Comparison of ENCODE assay signal across 1 cellular context in the genomic region with DNA sequence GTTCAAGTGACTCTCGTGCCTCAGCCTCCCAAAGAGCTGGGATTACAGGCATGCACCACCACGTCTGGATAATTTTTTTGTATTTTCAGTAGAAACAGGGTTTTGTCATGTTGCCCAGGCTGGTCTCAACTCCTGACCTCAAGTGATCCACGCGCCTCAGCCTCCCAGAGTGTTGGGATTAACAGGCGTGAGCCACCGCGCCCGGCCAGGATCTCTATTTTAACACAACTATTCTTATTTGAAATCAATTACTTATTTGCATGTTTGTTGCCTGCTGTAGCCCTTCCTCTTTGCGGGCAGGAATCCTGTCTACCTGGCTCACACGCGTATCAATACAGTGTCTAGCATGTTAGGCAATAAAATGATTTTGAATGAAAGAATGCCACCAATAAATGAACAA.
TF ChIP-seq lines count a peak whose summit lies in the region.

No MANE protein-coding gene starts in this region.

TF ChIP-seq in GM23338, 12 proteins besides CTCF, POLR2A, EP300 and RAD21 (continued from another document):
- TF ChIP-seq, protein P1, sequence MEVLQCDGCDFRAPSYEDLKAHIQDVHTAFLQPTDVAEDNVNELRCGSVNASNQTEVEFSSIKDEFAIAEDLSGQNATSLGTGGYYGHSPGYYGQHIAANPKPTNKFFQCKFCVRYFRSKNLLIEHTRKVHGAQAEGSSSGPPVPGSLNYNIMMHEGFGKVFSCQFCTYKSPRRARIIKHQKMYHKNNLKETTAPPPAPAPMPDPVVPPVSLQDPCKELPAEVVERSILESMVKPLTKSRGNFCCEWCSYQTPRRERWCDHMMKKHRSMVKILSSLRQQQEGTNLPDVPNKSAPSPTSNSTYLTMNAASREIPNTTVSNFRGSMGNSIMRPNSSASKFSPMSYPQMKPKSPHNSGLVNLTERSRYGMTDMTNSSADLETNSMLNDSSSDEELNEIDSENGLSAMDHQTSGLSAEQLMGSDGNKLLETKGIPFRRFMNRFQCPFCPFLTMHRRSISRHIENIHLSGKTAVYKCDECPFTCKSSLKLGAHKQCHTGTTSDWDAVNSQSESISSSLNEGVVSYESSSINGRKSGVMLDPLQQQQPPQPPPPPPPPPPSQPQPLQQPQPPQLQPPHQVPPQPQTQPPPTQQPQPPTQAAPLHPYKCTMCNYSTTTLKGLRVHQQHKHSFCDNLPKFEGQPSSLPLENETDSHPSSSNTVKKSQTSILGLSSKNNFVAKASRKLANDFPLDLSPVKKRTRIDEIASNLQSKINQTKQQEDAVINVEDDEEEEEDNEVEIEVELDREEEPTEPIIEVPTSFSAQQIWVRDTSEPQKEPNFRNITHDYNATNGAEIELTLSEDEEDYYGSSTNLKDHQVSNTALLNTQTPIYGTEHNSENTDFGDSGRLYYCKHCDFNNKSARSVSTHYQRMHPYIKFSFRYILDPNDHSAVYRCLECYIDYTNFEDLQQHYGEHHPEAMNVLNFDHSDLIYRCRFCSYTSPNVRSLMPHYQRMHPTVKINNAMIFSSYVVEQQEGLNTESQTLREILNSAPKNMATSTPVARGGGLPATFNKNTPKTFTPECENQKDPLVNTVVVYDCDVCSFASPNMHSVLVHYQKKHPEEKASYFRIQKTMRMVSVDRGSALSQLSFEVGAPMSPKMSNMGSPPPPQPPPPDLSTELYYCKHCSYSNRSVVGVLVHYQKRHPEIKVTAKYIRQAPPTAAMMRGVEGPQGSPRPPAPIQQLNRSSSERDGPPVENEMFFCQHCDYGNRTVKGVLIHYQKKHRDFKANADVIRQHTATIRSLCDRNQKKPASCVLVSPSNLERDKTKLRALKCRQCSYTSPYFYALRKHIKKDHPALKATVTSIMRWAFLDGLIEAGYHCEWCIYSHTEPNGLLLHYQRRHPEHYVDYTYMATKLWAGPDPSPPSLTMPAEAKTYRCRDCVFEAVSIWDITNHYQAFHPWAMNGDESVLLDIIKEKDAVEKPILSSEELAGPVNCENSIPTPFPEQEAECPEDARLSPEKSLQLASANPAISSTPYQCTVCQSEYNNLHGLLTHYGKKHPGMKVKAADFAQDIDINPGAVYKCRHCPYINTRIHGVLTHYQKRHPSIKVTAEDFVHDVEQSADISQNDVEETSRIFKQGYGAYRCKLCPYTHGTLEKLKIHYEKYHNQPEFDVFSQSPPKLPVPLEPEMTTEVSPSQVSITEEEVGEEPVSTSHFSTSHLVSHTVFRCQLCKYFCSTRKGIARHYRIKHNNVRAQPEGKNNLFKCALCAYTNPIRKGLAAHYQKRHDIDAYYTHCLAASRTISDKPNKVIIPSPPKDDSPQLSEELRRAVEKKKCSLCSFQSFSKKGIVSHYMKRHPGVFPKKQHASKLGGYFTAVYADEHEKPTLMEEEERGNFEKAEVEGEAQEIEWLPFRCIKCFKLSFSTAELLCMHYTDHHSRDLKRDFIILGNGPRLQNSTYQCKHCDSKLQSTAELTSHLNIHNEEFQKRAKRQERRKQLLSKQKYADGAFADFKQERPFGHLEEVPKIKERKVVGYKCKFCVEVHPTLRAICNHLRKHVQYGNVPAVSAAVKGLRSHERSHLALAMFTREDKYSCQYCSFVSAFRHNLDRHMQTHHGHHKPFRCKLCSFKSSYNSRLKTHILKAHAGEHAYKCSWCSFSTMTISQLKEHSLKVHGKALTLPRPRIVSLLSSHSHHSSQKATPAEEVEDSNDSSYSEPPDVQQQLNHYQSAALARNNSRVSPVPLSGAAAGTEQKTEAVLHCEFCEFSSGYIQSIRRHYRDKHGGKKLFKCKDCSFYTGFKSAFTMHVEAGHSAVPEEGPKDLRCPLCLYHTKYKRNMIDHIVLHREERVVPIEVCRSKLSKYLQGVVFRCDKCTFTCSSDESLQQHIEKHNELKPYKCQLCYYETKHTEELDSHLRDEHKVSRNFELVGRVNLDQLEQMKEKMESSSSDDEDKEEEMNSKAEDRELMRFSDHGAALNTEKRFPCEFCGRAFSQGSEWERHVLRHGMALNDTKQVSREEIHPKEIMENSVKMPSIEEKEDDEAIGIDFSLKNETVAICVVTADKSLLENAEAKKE (CRISPR knock-in tag; IDR thresholded peaks at IDR 0.05) = no peak
- no peak for TF ChIP-seq STAT1 (IDR thresholded peaks at IDR 0.05; ENCODE audit: unreplicated experiment)
